8 cellular contexts compared by ENCODE assay signal in genomic region chr7:102874166-102874829, GRCh38. TPM values are rescaled to one million over a fixed set of nuclear protein-coding genes. Genes with fewer than 3 reads are reported as not detected.
DNase-seq lines count a peak whose midpoint lies in the region; ATAC-seq and TF ChIP-seq lines count a peak whose summit lies in the region.

No MANE protein-coding gene starts in this region.

- peak overlapping the region; percentile 95 for H4K91ac ChIP-seq in IMR-90 (ENCODE audit: insufficient read depth, low read depth, low read length)

- no peaks in the 10 kb centered on the region for H4K20me1 ChIP-seq in IMR-90 (ENCODE audit: insufficient read depth, low read length)

- dilution Hi-C loops in IMR-90 (cut with HindIII; ENCODE audit: low sequenced_read_pairs, unreplicated experiment) = no loop called here

- in situ Hi-C loops in IMR-90 (cut with MboI; ENCODE audit: low sequenced_read_pairs) = no loop called here

- H3K9ac ChIP-seq in IMR-90 (ENCODE audit: low read depth, low read length) = no peak overlapping the region

- H4K8ac ChIP-seq in IMR-90 (ENCODE audit: low read depth in 2 of 2, low read length in 2 of 2) = peak overlapping the region; percentile 47 to 92

- peak overlapping the region; percentile 89 for H3K14ac ChIP-seq in IMR-90 (replicated peaks; ENCODE audit: low read depth, low read length)

- no TSS peak for BruUV-seq in IMR-90 (replicated peaks; lab: Mats Ljungman, UMichigan)

- CTCF ChIA-PET in IMR-90 (lab: Yijun Ruan, JAX) = interaction anchor here (1.0 to 1.4 kb wide), 3 partner anchors 16 to 42 kb away, joined by 3 to 5 read pairs (median 4); no protein-coding TSS in a partner anchor

- TF ChIP-seq CTCF in IMR-90 (conservative IDR thresholded peaks at IDR 0.05; ENCODE audit: low read depth, low read length) (no peak), choroid plexus epithelial cell (conservative IDR thresholded peaks at IDR 0.05; ENCODE audit: low read depth, low read length) (no peak)

- no peak; the same call in 1 of the 2 replicates for TF ChIP-seq POLR2A in IMR-90 (IDR thresholded peaks at IDR 0.05; ENCODE audit: low read depth, low read length)

- H2BK15ac ChIP-seq in IMR-90 (ENCODE audit: low read depth, low read length) = peak overlapping the region; percentile 73; the same call in 1 of the 3 replicates

- no CpG with 5 or more reads among the region's 5 CpGs for WGBS in IMR-90 (ENCODE audit: extremely low coverage in 2 of 2, insufficient read length in 1 of 2), 2 experiments

- H3K79me1 ChIP-seq in IMR-90 (ENCODE audit: low read depth in 1 of 2, low read length in 2 of 2) = peaks cover 0 to 13% of the 10 kb centered on the region in 2 experiments; a peak in 2 of 4 replicates

- peaks cover 25% of the 10 kb centered on the region for H3K9me1 ChIP-seq in IMR-90 (ENCODE audit: insufficient read depth, low read length)

- H2BK5ac ChIP-seq in IMR-90 (ENCODE audit: low read depth, low read length, poor library complexity, severe bottlenecking) = peak overlapping the region; percentile 83

- intact Hi-C loops in IMR-90 (cut with micrococcal nuclease) = loop anchor here (5.0 kb wide), 1 partner anchor 38 kb away; the partner anchor contains the start of gene LRRC17

- DNase-seq in IMR-90 = peak; percentile 94
- peak; percentile 84 for DNase-seq in choroid plexus epithelial cell (ENCODE audit: low read depth)
- no peak for DNase-seq in UCSD-AML1 (lab: John Stamatoyannopoulos, UW; ENCODE audit: unreplicated experiment)
- DNase-seq in NCI-H1048 (lab: John Stamatoyannopoulos, UW) = no peak
- DNase-seq in NCI-H524 treated with DMSO at 0.1 percent for 48 hours (lab: John Stamatoyannopoulos, UW) = no peak
- DNase-seq in NCI-H2227 (lab: John Stamatoyannopoulos, UW; ENCODE audit: unreplicated experiment) = no peak

- peak overlapping the region; percentile 99 for H2BK20ac ChIP-seq in IMR-90 (ENCODE audit: low read depth, low read length)

- no peak overlapping the region for H2AK9ac ChIP-seq in IMR-90 (replicated peaks; ENCODE audit: low read depth, low read length, poor library complexity)

- H3K27ac ChIP-seq in IMR-90 (ENCODE audit: insufficient read depth, low read length) = peak overlapping the region; percentile 80

- H2AFZ ChIP-seq in IMR-90 (replicated peaks; ENCODE audit: low read length, poor library complexity) = no peak overlapping the region

- H3K4me2 ChIP-seq in IMR-90 (ENCODE audit: low read depth, low read length) = peak overlapping the region; percentile 28; the same call in 1 of the 2 replicates

- peak overlapping the region; percentile 93; the same call in 1 of the 2 replicates for H4K5ac ChIP-seq in IMR-90 (ENCODE audit: low read depth, low read length)

- peak overlapping the region; percentile 93 for H2BK120ac ChIP-seq in IMR-90 (ENCODE audit: low read depth, low read length)

- no peaks in the 10 kb centered on the region for H3K27me3 ChIP-seq in IMR-90 (ENCODE audit: control insufficient read depth, insufficient read depth, low read length)

- H3K56ac ChIP-seq in IMR-90 (ENCODE audit: extremely low read depth, insufficient read depth, low read length) = peak overlapping the region; percentile 76

- H3K4me3 ChIP-seq in IMR-90 (ENCODE audit: insufficient read depth, low read depth, low read length) (no peak overlapping the region), choroid plexus epithelial cell (ENCODE audit: low read depth, low read length) (no peak overlapping the region)

- H3K4me1 ChIP-seq in IMR-90 (ENCODE audit: control insufficient read depth, insufficient read depth, low read length) = peaks cover 28% of the 10 kb centered on the region

- peak overlapping the region; percentile 96 for H3K23ac ChIP-seq in IMR-90 (ENCODE audit: low read depth, low read length)

- H3K9me3 ChIP-seq in IMR-90 (ENCODE audit: control insufficient read depth, insufficient read depth, low read length) = no peaks in the 10 kb centered on the region

- H3K18ac ChIP-seq in IMR-90 (ENCODE audit: low read depth, low read length) = peak overlapping the region; percentile 92

- H3K36me3 ChIP-seq in IMR-90 (ENCODE audit: control insufficient read depth, insufficient read depth, low read length) = no peaks in the 10 kb centered on the region

- peak overlapping the region; percentile 99 for H2AK5ac ChIP-seq in IMR-90 (ENCODE audit: low read depth, low read length)

- peak overlapping the region; percentile 96 for H3K4ac ChIP-seq in IMR-90 (ENCODE audit: low read depth, low read length)

- POLR2A ChIA-PET in IMR-90 (lab: Charles Lee; ENCODE audit: unreplicated experiment) = no interaction called here

- ATAC-seq in GM18511 (IDR thresholded peaks at IDR 0.05; ENCODE audit: unreplicated experiment) (peak; percentile 100), GM21717 (IDR thresholded peaks at IDR 0.05; ENCODE audit: unreplicated experiment) (peak; percentile 95), IMR-90 (ENCODE audit: low read depth) (peak; percentile 27)

- TF ChIP-seq RAD21 in IMR-90 (IDR thresholded peaks at IDR 0.05; ENCODE audit: low read length) = no peak; the same call in 1 of the 2 replicates

TF ChIP-seq in IMR-90, 13 proteins besides CTCF, POLR2A, EP300 and RAD21:
- TF ChIP-seq SMC3 (IDR thresholded peaks at IDR 0.05; ENCODE audit: low read depth, low read length) = no peak
- TF ChIP-seq CHD1 (IDR thresholded peaks at IDR 0.05; ENCODE audit: low read depth, low read length) = no peak
- TF ChIP-seq, protein P1, sequence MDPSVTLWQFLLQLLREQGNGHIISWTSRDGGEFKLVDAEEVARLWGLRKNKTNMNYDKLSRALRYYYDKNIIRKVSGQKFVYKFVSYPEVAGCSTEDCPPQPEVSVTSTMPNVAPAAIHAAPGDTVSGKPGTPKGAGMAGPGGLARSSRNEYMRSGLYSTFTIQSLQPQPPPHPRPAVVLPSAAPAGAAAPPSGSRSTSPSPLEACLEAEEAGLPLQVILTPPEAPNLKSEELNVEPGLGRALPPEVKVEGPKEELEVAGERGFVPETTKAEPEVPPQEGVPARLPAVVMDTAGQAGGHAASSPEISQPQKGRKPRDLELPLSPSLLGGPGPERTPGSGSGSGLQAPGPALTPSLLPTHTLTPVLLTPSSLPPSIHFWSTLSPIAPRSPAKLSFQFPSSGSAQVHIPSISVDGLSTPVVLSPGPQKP (IDR thresholded peaks at IDR 0.05; ENCODE audit: borderline replicate concordance, low read depth, low read length) = no peak
- peak; percentile 5; the same call in 1 of the 2 replicates for TF ChIP-seq CEBPB (IDR thresholded peaks at IDR 0.05; ENCODE audit: low read depth, low read length)
- no peak; the same call in 1 of the 2 replicates for TF ChIP-seq MAFK (IDR thresholded peaks at IDR 0.05; ENCODE audit: low read depth, low read length)
- no peak for TF ChIP-seq MAZ (IDR thresholded peaks at IDR 0.05; ENCODE audit: borderline replicate concordance, low read depth, low read length)
- 0 out of 2 replicates have a peak, but pooled peaks have one; percentile 3 for TF ChIP-seq BHLHE40 (IDR thresholded peaks at IDR 0.05; ENCODE audit: low read depth, low read length)
- TF ChIP-seq FOS (IDR thresholded peaks at IDR 0.05; ENCODE audit: low read depth, low read length) = peak; percentile 96
- no peak for TF ChIP-seq RCOR1 (IDR thresholded peaks at IDR 0.05; ENCODE audit: insufficient replicate concordance, low read length)

RNA-seq across cellular contexts. Expression of gene LRRC17, which starts 38.5 kb away (rescaled TPM):
- 271 and 280 TPM in 2 replicates for total RNA-seq in IMR-90 (2012; rRNA removed)
- polyA plus RNA-seq in IMR-90 (2012; rRNA removed) = 199 and 250 TPM in 2 replicates
- polyA plus RNA-seq in IMR-90 (2012; cell fraction: cytosol; rRNA removed) = 98.9 and 127 TPM in 2 replicates
- polyA plus RNA-seq in IMR-90 (2012; cell fraction: nucleus; rRNA removed; ENCODE audit: low replicate concordance) = 40.4 and 157 TPM in 2 replicates

Comparison
In these comparisons a context has a peak if more than half of its experiments do, and no peak if none do; other contexts are left out.
1. ATAC-seq: peak in every context shown above with its lines; median percentile 100 in GM18511; 95 in GM21717; 27 in IMR-90.
2. DNase-seq: peak in IMR-90 (single experiment) and choroid plexus epithelial cell (single experiment); none in UCSD-AML1 (single experiment), NCI-H1048 (single experiment), NCI-H524 treated with DMSO at 0.1 percent for 48 hours (single experiment) and NCI-H2227 (single experiment).